ENCODE assay signal across 20 cellular contexts in the genomic region with DNA sequence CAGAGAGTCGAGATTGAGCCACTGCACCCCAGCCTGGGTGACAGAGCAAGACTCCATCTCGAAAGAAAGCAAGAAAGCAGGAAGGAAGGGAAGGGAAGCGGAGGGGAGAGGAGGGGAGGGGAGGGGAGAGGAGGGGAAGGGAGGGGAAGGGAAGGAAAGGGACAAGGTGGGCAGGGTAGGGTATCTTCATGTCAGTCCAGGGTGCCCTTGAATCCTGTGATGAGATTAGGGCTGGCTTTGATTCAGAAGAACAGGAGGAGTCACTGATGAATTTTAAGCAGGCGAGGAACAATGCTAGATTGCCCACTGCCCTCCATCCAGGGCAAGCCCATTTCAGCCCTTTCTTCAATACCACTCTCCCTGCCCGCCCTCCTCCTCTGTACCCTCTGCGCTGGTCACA.
"Had no signal": no experiment of that assay in that cellular context is flagged by ENCODE, and none has a peak within 500 bp of the region (broad histone marks: within the 10 kb centered on the region; RNA-seq: fewer than 3 reads in every experiment).

No MANE protein-coding gene starts in this region.

- FAIRE-seq: colon, endothelial cell of umbilical vein, frontal cortex, islet of Langerhans, keratinocyte had no signal

- H3K9me3 ChIP-seq: esophagus muscularis mucosa, gastroesophageal sphincter, heart left ventricle, left lung, lower lobe of right lung, mucosa of descending colon had no signal

- H3K9me3 Mint-ChIP-seq: mesothelial cell of epicardium, naive B cell had no signal

- H3K4me3 Mint-ChIP-seq: mesothelial cell of epicardium had no signal

- H3K36me3 ChIP-seq: esophagus muscularis mucosa, gastroesophageal sphincter, heart left ventricle, left lung, lower lobe of right lung had no signal

- DNase-seq: effector memory CD4-positive, alpha-beta T cell; foreskin keratinocyte; heart left ventricle; hippocampal formation; left cardiac atrium; left lung; left ventricle myocardium superior; lower lobe of right lung; mesenchymal stem cell; naive B cell had no signal

- H3K4me3 ChIP-seq: coronary artery, esophagus muscularis mucosa, gastroesophageal sphincter, heart left ventricle, left lung, lower lobe of right lung, mucosa of descending colon had no signal

- H3K27me3 ChIP-seq: esophagus muscularis mucosa, gastroesophageal sphincter, heart left ventricle, left lung had no signal

- H3K27ac Mint-ChIP-seq: mesothelial cell of epicardium had no signal

- H3K36me3 Mint-ChIP-seq: mesothelial cell of epicardium, naive B cell had no signal

- ATAC-seq: foreskin keratinocyte, gastroesophageal sphincter, heart left ventricle, left cardiac atrium, left lung, left ventricle myocardium superior, lower lobe of right lung, mucosa of descending colon had no signal

- H3K4me1 ChIP-seq: esophagus muscularis mucosa, foreskin keratinocyte, gastroesophageal sphincter had no signal

- H3K27ac ChIP-seq: coronary artery, esophagus muscularis mucosa, foreskin keratinocyte, gastroesophageal sphincter, heart left ventricle, left lung, lower lobe of right lung had no signal
